1 cellular context compared by ENCODE assay signal in the genomic region with DNA sequence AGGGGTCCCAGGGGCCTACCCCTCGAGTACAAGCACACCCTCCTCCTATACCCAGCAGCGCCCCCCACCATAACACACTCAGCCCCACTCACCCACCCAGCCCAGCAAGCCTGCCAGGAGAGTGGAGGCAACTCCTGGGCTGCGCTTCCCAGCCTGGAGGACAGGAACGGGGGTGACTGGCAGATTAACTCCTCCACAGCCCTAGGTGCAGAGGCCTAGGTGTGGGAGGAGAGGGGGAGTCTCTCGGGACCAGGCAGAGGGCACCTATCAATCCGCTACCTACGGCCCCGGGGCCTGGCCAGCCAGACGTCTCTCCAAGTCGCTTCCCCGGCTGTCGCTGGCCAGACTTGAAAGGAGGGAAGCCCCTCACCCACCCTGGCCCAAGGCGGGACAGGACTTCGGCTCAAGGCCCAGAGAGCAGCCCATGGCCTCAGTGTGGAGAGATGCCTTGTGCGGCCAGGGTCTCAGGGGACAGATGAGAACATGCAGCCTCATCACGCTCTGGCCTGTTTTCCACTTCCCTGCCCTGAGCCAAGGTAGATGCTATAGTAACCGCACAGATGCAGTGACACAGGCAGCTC.
TF ChIP-seq lines count a peak whose summit lies in the region.

No MANE protein-coding gene starts in this region.

TF ChIP-seq in WTC11, 78 proteins besides CTCF, POLR2A, EP300 and RAD21 (continued from another document):
- TF ChIP-seq, protein P1, sequence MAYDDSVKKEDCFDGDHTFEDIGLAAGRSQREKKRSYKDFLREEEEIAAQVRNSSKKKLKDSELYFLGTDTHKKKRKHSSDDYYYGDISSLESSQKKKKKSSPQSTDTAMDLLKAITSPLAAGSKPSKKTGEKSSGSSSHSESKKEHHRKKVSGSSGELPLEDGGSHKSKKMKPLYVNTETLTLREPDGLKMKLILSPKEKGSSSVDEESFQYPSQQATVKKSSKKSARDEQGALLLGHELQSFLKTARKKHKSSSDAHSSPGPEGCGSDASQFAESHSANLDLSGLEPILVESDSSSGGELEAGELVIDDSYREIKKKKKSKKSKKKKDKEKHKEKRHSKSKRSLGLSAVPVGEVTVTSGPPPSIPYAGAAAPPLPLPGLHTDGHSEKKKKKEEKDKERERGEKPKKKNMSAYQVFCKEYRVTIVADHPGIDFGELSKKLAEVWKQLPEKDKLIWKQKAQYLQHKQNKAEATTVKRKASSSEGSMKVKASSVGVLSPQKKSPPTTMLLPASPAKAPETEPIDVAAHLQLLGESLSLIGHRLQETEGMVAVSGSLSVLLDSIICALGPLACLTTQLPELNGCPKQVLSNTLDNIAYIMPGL (CRISPR knock-in tag; IDR thresholded peaks at IDR 0.05), result no peak
- TF ChIP-seq NR3C1 (CRISPR knock-in tag; conservative IDR thresholded peaks at IDR 0.05; ENCODE audit: low read depth) (no peak), NFE2L1 (CRISPR knock-in tag; IDR thresholded peaks at IDR 0.05) (no peak)
